Comparison of ENCODE assay signal across 8 cellular contexts in the genomic region with DNA sequence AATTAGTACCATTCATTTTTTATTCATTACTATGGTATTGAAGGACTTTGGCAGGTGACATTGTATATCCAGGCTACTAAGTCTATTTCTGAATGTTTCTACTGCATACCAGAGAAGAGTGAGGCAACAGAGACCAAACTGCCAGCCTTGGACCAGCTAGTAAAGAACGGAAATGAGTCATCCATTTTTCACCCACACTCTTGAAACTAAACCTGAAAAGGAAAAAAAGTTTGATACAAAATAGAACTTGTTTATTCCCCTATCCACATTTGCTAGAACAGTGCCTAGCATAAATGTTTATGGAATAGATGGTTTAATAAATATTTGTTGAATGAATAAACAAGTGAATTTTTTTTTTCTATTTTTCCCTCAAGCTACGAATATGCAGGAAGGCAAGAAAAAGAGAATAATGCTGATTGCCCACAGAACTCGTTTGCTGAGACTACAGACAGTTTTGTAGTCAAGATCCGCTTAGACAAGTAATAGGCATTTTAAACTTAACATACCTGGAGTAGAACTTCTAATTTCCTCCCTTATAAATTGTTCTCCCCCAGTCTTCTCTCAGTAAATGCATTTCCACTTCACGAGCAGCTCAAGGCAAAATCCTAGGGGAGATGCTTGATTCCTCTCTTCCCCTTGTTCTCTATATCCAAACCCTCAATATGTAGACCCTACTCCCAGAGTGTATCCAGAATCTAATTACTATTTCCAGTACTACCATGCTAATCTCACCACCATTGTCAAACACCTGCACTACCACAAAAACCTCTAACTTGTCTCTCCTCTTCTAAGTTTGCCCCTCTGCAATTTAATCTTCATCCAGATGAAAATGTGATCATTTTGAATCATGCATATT.
DNase-seq lines count a peak whose midpoint lies in the region; ATAC-seq and TF ChIP-seq lines count a peak whose summit lies in the region.

No MANE protein-coding gene starts in this region.

- no peak for TF ChIP-seq CTCF in SU-DHL-6 (IDR thresholded peaks at IDR 0.05; ENCODE audit: insufficient read depth, low read length, poor library complexity, severe bottlenecking)
- TF ChIP-seq CTCF in cardiac fibroblast (IDR thresholded peaks at IDR 0.05; ENCODE audit: low read depth, low read length), result no peak

- ATAC-seq in GM19372 (IDR thresholded peaks at IDR 0.05; ENCODE audit: low read depth, unreplicated experiment) (peak; percentile 57), HG03432 (IDR thresholded peaks at IDR 0.05; ENCODE audit: unreplicated experiment) (peak; percentile 78)

- H3F3A ChIP-seq in SU-DHL-6 (ENCODE audit: insufficient read depth), result no peaks in the 10 kb centered on the region

- H3K36me3 ChIP-seq in BLaER1 (no peaks in the 10 kb centered on the region), SU-DHL-6 (ENCODE audit: low read length) (no peaks in the 10 kb centered on the region)

- H3K9me3 ChIP-seq in BLaER1 (peaks cover 4% of the 10 kb centered on the region), SU-DHL-6 (ENCODE audit: insufficient read depth, low read length) (no peaks in the 10 kb centered on the region)

- no peak overlapping the region for H3K4me3 ChIP-seq in BLaER1
- no peak overlapping the region for H3K4me3 ChIP-seq in SU-DHL-6 (ENCODE audit: insufficient read depth, low read length, poor library complexity, severe bottlenecking)
- no peak overlapping the region for H3K4me3 ChIP-seq in cardiac fibroblast (replicated peaks in 1 of 2; ENCODE audit: low read depth in 2 of 2, low read length in 2 of 2)

- H2AFZ ChIP-seq in SU-DHL-6 (ENCODE audit: low read depth, low read length, severe bottlenecking), result no peak overlapping the region

- no peaks in the 10 kb centered on the region for H3K9me2 ChIP-seq in SU-DHL-6 (replicated peaks; ENCODE audit: insufficient read depth, low read length)

- H3K27ac ChIP-seq in BLaER1 (no peak overlapping the region), SU-DHL-6 (ENCODE audit: low read depth, low read length) (no peak overlapping the region)

- DNase-seq in cardiac fibroblast (ENCODE audit: low read depth in 2 of 2) (peak; percentile 81 to 95), myocyte (ENCODE audit: low read depth) (peak; percentile 76), NCI-H146 (lab: John Stamatoyannopoulos, UW) (no peak), NCI-H526 (lab: John Stamatoyannopoulos, UW) (no peak)

- H3K9ac ChIP-seq in BLaER1 (no peak overlapping the region), SU-DHL-6 (ENCODE audit: low read length) (no peak overlapping the region)

- no peaks in the 10 kb centered on the region for H4K20me1 ChIP-seq in BLaER1
- no peaks in the 10 kb centered on the region for H4K20me1 ChIP-seq in SU-DHL-6 (ENCODE audit: low read depth, low read length)

- H3K27me3 ChIP-seq in BLaER1 (no peaks in the 10 kb centered on the region), SU-DHL-6 (ENCODE audit: low read length) (no peaks in the 10 kb centered on the region)

- no peaks in the 10 kb centered on the region for H3K79me2 ChIP-seq in SU-DHL-6 (ENCODE audit: insufficient read depth, low read length)

- peaks cover 25% of the 10 kb centered on the region for H3K4me1 ChIP-seq in BLaER1

- H3K4me2 ChIP-seq in BLaER1 (peak overlapping the region; percentile 30), SU-DHL-6 (ENCODE audit: low read depth, low read length, poor library complexity, severe bottlenecking) (peak overlapping the region; percentile 13)

Comparison
In these comparisons a context has a peak if more than half of its experiments do, and no peak if none do; other contexts are left out.
1. DNase-seq: peak in cardiac fibroblast (2 of 2) and myocyte (single experiment); none in NCI-H146 (single experiment) and NCI-H526 (0 of 2).